1 cellular context compared by ENCODE assay signal in the genomic region with DNA sequence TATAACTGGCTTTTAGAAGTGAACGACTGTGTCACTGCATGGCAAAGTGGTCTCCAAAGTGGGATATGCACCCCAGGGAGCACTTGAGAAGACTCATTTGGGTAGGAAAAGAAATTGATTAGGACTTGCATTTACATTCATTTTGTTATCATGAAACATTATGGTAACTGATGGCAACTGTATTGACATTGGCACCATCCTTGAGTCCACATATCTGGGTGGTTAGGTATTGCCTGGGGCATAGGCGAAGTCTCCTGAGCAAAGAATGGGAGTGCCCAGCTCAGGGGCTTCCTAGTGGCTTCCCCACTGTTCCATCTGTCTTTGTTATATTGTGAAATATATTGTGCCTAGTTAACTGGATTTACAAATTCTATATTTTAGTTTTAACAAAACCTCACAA.
TF ChIP-seq lines count a peak whose summit lies in the region.

No MANE protein-coding gene starts in this region.

TF ChIP-seq in HepG2, 621 proteins besides CTCF, POLR2A, EP300 and RAD21 (continued from another document):
- no peak for TF ChIP-seq MBD4 (IDR thresholded peaks at IDR 0.05; ENCODE audit: borderline replicate concordance, low read length)
- TF ChIP-seq KMT2B (CRISPR knock-in tag; IDR thresholded peaks at IDR 0.05), result no peak
- no peak for TF ChIP-seq ZFP36L2 (CRISPR knock-in tag; IDR thresholded peaks at IDR 0.05)
- TF ChIP-seq ZNF792 (CRISPR knock-in tag; IDR thresholded peaks at IDR 0.05), result no peak
- TF ChIP-seq, protein P1, sequence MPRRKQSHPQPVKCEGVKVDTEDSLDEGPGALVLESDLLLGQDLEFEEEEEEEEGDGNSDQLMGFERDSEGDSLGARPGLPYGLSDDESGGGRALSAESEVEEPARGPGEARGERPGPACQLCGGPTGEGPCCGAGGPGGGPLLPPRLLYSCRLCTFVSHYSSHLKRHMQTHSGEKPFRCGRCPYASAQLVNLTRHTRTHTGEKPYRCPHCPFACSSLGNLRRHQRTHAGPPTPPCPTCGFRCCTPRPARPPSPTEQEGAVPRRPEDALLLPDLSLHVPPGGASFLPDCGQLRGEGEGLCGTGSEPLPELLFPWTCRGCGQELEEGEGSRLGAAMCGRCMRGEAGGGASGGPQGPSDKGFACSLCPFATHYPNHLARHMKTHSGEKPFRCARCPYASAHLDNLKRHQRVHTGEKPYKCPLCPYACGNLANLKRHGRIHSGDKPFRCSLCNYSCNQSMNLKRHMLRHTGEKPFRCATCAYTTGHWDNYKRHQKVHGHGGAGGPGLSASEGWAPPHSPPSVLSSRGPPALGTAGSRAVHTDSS (CRISPR knock-in tag; conservative IDR thresholded peaks at IDR 0.05), result no peak
